1 cellular context compared by ENCODE assay signal in the genomic region with DNA sequence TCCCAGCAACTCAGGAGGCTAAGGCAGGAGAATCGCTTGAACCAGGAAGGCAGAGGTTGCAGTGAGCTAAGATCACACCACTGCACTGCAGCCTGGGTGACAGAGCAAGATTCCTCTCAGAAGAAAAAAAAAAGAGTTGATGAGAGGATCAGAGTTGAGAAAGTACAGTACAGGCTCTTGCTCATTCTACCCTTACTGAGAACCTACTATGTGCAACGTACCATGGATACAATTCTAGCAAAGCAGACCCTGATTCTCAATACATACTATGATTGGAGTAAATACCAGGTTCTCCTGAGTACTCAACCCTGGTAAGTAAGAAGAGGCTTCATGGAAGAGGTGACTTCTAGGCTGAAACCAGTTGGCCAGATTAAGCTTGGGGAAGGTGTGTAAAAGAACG.
TF ChIP-seq lines count a peak whose summit lies in the region.

No MANE protein-coding gene starts in this region.

TF ChIP-seq in GM23338, 12 proteins besides CTCF, POLR2A, EP300 and RAD21:
- TF ChIP-seq EZH2phosphoT487 (IDR thresholded peaks at IDR 0.05; ENCODE audit: unreplicated experiment) (no peak), CREB1 (CRISPR knock-in tag; IDR thresholded peaks at IDR 0.05; ENCODE audit: low read depth) (no peak), ZNF331 (CRISPR knock-in tag; IDR thresholded peaks at IDR 0.05; ENCODE audit: low read depth) (no peak), EZH2 (IDR thresholded peaks at IDR 0.05; ENCODE audit: low read depth, unreplicated experiment) (no peak)
- TF ChIP-seq, protein P1, sequence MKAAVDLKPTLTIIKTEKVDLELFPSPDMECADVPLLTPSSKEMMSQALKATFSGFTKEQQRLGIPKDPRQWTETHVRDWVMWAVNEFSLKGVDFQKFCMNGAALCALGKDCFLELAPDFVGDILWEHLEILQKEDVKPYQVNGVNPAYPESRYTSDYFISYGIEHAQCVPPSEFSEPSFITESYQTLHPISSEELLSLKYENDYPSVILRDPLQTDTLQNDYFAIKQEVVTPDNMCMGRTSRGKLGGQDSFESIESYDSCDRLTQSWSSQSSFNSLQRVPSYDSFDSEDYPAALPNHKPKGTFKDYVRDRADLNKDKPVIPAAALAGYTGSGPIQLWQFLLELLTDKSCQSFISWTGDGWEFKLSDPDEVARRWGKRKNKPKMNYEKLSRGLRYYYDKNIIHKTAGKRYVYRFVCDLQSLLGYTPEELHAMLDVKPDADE (IDR thresholded peaks at IDR 0.05), result no peak
- TF ChIP-seq, protein P2, sequence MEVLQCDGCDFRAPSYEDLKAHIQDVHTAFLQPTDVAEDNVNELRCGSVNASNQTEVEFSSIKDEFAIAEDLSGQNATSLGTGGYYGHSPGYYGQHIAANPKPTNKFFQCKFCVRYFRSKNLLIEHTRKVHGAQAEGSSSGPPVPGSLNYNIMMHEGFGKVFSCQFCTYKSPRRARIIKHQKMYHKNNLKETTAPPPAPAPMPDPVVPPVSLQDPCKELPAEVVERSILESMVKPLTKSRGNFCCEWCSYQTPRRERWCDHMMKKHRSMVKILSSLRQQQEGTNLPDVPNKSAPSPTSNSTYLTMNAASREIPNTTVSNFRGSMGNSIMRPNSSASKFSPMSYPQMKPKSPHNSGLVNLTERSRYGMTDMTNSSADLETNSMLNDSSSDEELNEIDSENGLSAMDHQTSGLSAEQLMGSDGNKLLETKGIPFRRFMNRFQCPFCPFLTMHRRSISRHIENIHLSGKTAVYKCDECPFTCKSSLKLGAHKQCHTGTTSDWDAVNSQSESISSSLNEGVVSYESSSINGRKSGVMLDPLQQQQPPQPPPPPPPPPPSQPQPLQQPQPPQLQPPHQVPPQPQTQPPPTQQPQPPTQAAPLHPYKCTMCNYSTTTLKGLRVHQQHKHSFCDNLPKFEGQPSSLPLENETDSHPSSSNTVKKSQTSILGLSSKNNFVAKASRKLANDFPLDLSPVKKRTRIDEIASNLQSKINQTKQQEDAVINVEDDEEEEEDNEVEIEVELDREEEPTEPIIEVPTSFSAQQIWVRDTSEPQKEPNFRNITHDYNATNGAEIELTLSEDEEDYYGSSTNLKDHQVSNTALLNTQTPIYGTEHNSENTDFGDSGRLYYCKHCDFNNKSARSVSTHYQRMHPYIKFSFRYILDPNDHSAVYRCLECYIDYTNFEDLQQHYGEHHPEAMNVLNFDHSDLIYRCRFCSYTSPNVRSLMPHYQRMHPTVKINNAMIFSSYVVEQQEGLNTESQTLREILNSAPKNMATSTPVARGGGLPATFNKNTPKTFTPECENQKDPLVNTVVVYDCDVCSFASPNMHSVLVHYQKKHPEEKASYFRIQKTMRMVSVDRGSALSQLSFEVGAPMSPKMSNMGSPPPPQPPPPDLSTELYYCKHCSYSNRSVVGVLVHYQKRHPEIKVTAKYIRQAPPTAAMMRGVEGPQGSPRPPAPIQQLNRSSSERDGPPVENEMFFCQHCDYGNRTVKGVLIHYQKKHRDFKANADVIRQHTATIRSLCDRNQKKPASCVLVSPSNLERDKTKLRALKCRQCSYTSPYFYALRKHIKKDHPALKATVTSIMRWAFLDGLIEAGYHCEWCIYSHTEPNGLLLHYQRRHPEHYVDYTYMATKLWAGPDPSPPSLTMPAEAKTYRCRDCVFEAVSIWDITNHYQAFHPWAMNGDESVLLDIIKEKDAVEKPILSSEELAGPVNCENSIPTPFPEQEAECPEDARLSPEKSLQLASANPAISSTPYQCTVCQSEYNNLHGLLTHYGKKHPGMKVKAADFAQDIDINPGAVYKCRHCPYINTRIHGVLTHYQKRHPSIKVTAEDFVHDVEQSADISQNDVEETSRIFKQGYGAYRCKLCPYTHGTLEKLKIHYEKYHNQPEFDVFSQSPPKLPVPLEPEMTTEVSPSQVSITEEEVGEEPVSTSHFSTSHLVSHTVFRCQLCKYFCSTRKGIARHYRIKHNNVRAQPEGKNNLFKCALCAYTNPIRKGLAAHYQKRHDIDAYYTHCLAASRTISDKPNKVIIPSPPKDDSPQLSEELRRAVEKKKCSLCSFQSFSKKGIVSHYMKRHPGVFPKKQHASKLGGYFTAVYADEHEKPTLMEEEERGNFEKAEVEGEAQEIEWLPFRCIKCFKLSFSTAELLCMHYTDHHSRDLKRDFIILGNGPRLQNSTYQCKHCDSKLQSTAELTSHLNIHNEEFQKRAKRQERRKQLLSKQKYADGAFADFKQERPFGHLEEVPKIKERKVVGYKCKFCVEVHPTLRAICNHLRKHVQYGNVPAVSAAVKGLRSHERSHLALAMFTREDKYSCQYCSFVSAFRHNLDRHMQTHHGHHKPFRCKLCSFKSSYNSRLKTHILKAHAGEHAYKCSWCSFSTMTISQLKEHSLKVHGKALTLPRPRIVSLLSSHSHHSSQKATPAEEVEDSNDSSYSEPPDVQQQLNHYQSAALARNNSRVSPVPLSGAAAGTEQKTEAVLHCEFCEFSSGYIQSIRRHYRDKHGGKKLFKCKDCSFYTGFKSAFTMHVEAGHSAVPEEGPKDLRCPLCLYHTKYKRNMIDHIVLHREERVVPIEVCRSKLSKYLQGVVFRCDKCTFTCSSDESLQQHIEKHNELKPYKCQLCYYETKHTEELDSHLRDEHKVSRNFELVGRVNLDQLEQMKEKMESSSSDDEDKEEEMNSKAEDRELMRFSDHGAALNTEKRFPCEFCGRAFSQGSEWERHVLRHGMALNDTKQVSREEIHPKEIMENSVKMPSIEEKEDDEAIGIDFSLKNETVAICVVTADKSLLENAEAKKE (CRISPR knock-in tag; IDR thresholded peaks at IDR 0.05), result no peak
TF ChIP-seq in GM23338: peak in this region for 0.
